ENCODE assay signal across 1 cellular context in genomic region chr3:196792771-196793170, GRCh38.
TF ChIP-seq lines count a peak whose summit lies in the region.

No MANE protein-coding gene starts in this region.

TF ChIP-seq in HCT116, 20 proteins besides CTCF, POLR2A, EP300 and RAD21 (continued from another document):
- TF ChIP-seq EGR1 (IDR thresholded peaks at IDR 0.05; ENCODE audit: low read depth) (no peak), SP1 (IDR thresholded peaks at IDR 0.05; ENCODE audit: low read depth) (no peak), ZFX (IDR thresholded peaks at IDR 0.05) (no peak), ELF1 (IDR thresholded peaks at IDR 0.05; ENCODE audit: borderline replicate concordance, low read depth) (no peak), YY1 (IDR thresholded peaks at IDR 0.05; ENCODE audit: extremely low read depth, insufficient replicate concordance, low read depth, low read length) (no peak), CBX3 (IDR thresholded peaks at IDR 0.05; ENCODE audit: low read depth) (no peak), EZH2phosphoT487 (IDR thresholded peaks at IDR 0.05; ENCODE audit: borderline replicate concordance) (no peak)
